Comparison of ENCODE assay signal across 23 cellular contexts in the genomic region with DNA sequence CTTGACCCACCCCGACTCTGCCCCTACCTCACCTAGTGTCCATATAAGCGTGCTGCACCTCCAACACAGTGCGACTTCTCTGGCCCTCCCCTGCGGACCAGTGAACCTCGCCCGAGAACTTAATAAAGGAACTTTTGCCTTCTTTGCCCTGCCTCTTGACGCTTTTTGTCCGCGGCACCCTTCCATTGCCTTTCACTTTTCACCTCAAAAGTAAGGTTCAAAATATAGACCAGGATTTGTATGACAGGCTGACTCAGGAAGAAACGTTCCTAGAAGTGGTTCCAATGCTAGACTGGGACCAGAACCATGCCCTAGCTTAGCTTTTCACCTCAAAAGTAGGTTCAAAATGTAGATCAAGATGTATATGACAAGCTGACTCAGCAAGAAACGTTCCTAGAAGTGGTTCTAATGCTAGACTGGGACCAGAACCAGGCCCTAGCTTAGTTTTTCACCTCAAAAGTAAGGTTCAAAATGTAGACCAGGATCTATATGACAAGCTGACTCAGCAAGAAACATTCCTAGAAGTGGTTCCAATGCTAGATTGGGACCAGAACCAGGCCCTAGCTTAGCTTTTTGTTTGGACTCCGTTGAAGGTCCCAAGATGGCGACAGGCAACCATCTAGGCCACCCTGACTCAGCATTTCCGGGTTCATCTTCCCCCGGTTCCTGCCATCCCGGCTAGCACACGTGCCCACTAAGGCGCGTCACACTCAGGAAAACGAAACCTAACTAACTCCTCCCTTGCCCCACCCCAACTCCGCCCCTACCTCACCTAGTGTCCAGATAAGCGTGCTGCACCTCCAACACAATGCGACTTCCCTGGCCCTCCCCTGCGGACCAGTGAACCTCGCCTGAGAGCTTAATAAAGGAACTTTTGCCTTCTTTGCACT.
"Had no signal": no experiment of that assay in that cellular context is flagged by ENCODE, and none has a peak within 500 bp of the region (broad histone marks: within the 10 kb centered on the region; RNA-seq: fewer than 3 reads in every experiment).

No MANE protein-coding gene starts in this region.

- H3K9me3 ChIP-seq: testis had no signal

- H3K4me3 ChIP-seq: esophagus squamous epithelium, right atrium auricular region, spleen, testis, transverse colon, uterus had no signal

- ATAC-seq: activated T-cell treated with anti-CD3 and anti-CD28 coated beads, Interleukin-2, amount 50 U/mL, for 4 hours; left cardiac atrium; naive thymus-derived CD8-positive, alpha-beta T cell; T-helper 17 cell had no signal

- DNase-seq: activated CD4-positive, alpha-beta memory T cell treated with anti-CD3 and anti-CD28 coated beads for 36 hours; activated CD4-positive, alpha-beta T cell treated with anti-CD3 and anti-CD28 coated beads, Interleukin-2, amount 10 ng/mL, durations not matched to agents 24 days and 14 days; activated CD4-positive, CD25-positive, alpha-beta regulatory T cell treated with anti-CD3 and anti-CD28 coated beads, Interleukin-2, amount 50 U/mL, for 72 hours; activated naive CD8-positive, alpha-beta T cell treated with anti-CD3 and anti-CD28 coated beads, Interleukin-2, amount 50 U/mL, for 24 hours; activated T-cell treated with anti-CD3 and anti-CD28 coated beads, Interleukin-2, amount 50 U/mL, for 4 hours; amygdala; central memory CD4-positive, alpha-beta T cell; esophagus squamous epithelium; foreskin melanocyte; left cardiac atrium; midbrain; naive thymus-derived CD8-positive, alpha-beta T cell; occipital lobe; spleen; stimulated activated naive CD4-positive, alpha-beta T cell; T-helper 17 cell; T1000; testis; transverse colon; uterus had no signal

- H3K27ac ChIP-seq: epithelial cell of prostate, esophagus squamous epithelium, right atrium auricular region, spleen, testis, transverse colon, uterus had no signal

- FAIRE-seq: keratinocyte had no signal

- H3K4me1 ChIP-seq: right atrium auricular region, spleen, testis, transverse colon, uterus had no signal

- H3K36me3 ChIP-seq: esophagus squamous epithelium, right atrium auricular region, spleen, transverse colon, uterus had no signal

- H3K27me3 ChIP-seq: right atrium auricular region, testis, uterus had no signal
